8 cellular contexts compared by ENCODE assay signal in genomic region chr10:43396928-43397624, GRCh38. TPM values are rescaled to one million over a fixed set of nuclear protein-coding genes. Genes with fewer than 3 reads are reported as not detected.
DNase-seq lines count a peak whose midpoint lies in the region; ATAC-seq and TF ChIP-seq lines count a peak whose summit lies in the region.

No MANE protein-coding gene starts in this region.

- peak; percentile 71 to 92 (median 74) for DNase-seq in CD4-positive, CD25-positive, alpha-beta regulatory T cell
- DNase-seq in NOMO-1 treated with dmso at 0.1 percent for 144 hours (lab: John Stamatoyannopoulos, UW; ENCODE audit: unreplicated experiment) (peak; percentile 89), activated T-cell treated with anti-CD3 and anti-CD28 coated beads for 4 hours (peak; percentile 36), epithelial cell of prostate (ENCODE audit: low read depth, low spot score) (no peak), mucosa of descending colon (peak; percentile 91 to 97 (median 95))
- peak; percentile 89 for DNase-seq in stimulated activated CD8-positive, alpha-beta memory T cell treated with anti-CD3 and anti-CD28 coated beads, Interleukin-4, amount 100 ng/mL, for 48 hours

- H3K27ac Mint-ChIP-seq in CD4-positive, CD25-positive, alpha-beta regulatory T cell = peak overlapping the region; percentile 91 to 100 (median 98)

- H3K9me3 Mint-ChIP-seq in CD4-positive, CD25-positive, alpha-beta regulatory T cell = no peaks in the 10 kb centered on the region

- peaks cover 19% of the 10 kb centered on the region for H3K36me3 Mint-ChIP-seq in CD4-positive, CD25-positive, alpha-beta regulatory T cell

- no peaks in the 10 kb centered on the region for H3K27me3 ChIP-seq in CD4-positive, CD25-positive, alpha-beta regulatory T cell (ENCODE audit: control insufficient read depth, insufficient read depth, low read length)

- peaks cover 85% of the 10 kb centered on the region for H3K4me1 ChIP-seq in CD4-positive, CD25-positive, alpha-beta regulatory T cell (ENCODE audit: control insufficient read depth, insufficient read depth, low read length, poor library complexity, severe bottlenecking)
- H3K4me1 ChIP-seq in mucosa of descending colon (ENCODE audit: low read depth) = peaks cover 41% of the 10 kb centered on the region

- peak overlapping the region; percentile 85 for H3K4me3 ChIP-seq in CD4-positive, CD25-positive, alpha-beta regulatory T cell (ENCODE audit: low read depth, low read length)
- H3K4me3 ChIP-seq in mucosa of descending colon = peak overlapping the region; percentile 37

- no peaks in the 10 kb centered on the region for H3K9me3 ChIP-seq in CD4-positive, CD25-positive, alpha-beta regulatory T cell (ENCODE audit: control insufficient read depth in 2 of 2, low read length in 2 of 2)
- no peaks in the 10 kb centered on the region for H3K9me3 ChIP-seq in mucosa of descending colon

- H3K4me3 Mint-ChIP-seq in CD4-positive, CD25-positive, alpha-beta regulatory T cell = peak overlapping the region; percentile 93 to 97 (median 95)

- TF ChIP-seq CTCF in mucosa of descending colon (IDR thresholded peaks at IDR 0.05) = no peak

- H3K27me3 Mint-ChIP-seq in CD4-positive, CD25-positive, alpha-beta regulatory T cell = no peaks in the 10 kb centered on the region

- peaks cover 36 to 89% (median 67%) of the 10 kb centered on the region in 4 donors for H3K4me1 Mint-ChIP-seq in CD4-positive, CD25-positive, alpha-beta regulatory T cell

- H3K36me3 ChIP-seq in CD4-positive, CD25-positive, alpha-beta regulatory T cell (ENCODE audit: control insufficient read depth, insufficient read depth, low read length) = peaks cover 34% of the 10 kb centered on the region
- peaks cover 9% of the 10 kb centered on the region for H3K36me3 ChIP-seq in mucosa of descending colon (ENCODE audit: low read depth)

- peak; percentile 73 to 75 for ATAC-seq in CD4-positive, CD25-positive, alpha-beta regulatory T cell (ENCODE audit: low read depth in 2 of 2)
- ATAC-seq in GM19397 (IDR thresholded peaks at IDR 0.05; ENCODE audit: unreplicated experiment) = peak; percentile 91
- ATAC-seq in HG03520 (IDR thresholded peaks at IDR 0.05; ENCODE audit: unreplicated experiment) = peak; percentile 70
- peak; percentile 90 for ATAC-seq in mucosa of descending colon

- intact Hi-C loops in mucosa of descending colon (cut with DNase I, micrococcal nuclease) = no loop called here

- peak overlapping the region; percentile 97 for H3K27ac ChIP-seq in CD4-positive, CD25-positive, alpha-beta regulatory T cell (ENCODE audit: insufficient read depth, low read length, poor library complexity, severe bottlenecking)
- peak overlapping the region; percentile 92 for H3K27ac ChIP-seq in epithelial cell of prostate

RNA-seq across cellular contexts. Expression of gene HNRNPF, which starts 11.9 kb away (rescaled TPM):
- total RNA-seq in CD4-positive, CD25-positive, alpha-beta regulatory T cell = 143 TPM
- polyA plus RNA-seq in CD4-positive, CD25-positive, alpha-beta regulatory T cell = 100 to 1,000 TPM; 293 to 350 (median 323) TPM
- total RNA-seq in mucosa of descending colon = 100 to 1,000 TPM; 212 to 229 (median 227) TPM

RNA-seq across cellular contexts. Expression of gene FXYD4, which starts 25.6 kb away (rescaled TPM):
- total RNA-seq in CD4-positive, CD25-positive, alpha-beta regulatory T cell = not detected
- not detected for polyA plus RNA-seq in CD4-positive, CD25-positive, alpha-beta regulatory T cell
- not detected for total RNA-seq in mucosa of descending colon

RNA-seq across cellular contexts. Expression of gene ZNF487, which starts 39.8 kb away (rescaled TPM):
- 6.2 TPM for total RNA-seq in CD4-positive, CD25-positive, alpha-beta regulatory T cell
- polyA plus RNA-seq in CD4-positive, CD25-positive, alpha-beta regulatory T cell = 1 to 10 TPM; 2.5 to 6.5 (median 4.2) TPM
- total RNA-seq in mucosa of descending colon = 1 to 10 TPM; 4.2 to 7.6 (median 7.5) TPM
